9 cellular contexts compared by ENCODE assay signal in the genomic region with DNA sequence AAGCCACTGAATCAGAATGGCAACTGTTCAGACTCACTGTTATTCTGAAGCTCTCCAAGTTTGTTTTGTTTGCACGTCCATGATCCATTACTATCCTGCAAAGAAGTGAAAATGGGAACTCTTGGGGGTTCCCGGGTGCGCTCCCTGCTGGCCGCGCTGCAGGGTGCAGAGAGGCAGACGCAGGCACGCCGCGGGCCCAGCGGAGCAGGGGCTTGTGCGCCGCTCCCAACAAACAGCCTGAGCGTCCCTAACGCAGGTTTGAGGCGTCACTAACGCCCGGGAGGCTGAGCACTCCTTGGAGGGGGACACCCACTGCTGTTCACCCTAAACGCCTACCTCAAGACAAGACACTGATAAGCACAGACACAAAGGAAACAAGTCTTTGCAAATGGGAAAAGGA. TPM values are rescaled to one million over a fixed set of nuclear protein-coding genes. Genes with fewer than 3 reads are reported as not detected.
DNase-seq lines count a peak whose midpoint lies in the region; ATAC-seq and TF ChIP-seq lines count a peak whose summit lies in the region.
"Had no signal": no experiment of that assay in that cellular context is flagged by ENCODE, and none has a peak within 500 bp of the region (broad histone marks: within the 10 kb centered on the region; RNA-seq: fewer than 3 reads in every experiment).

No MANE protein-coding gene starts in this region.

- H3K9me3 Mint-ChIP-seq in endodermal cell = no peaks in the 10 kb centered on the region

- intact Hi-C loops in ovary (cut with DNase I) = loop anchor here in 1 of 4 donors (10.0 kb wide), 1 partner anchor 319 kb away; no protein-coding TSS in a partner anchor

- no peak overlapping the region for H3K27ac ChIP-seq in C4-2B
- no peak overlapping the region for H3K27ac ChIP-seq in endodermal cell (ENCODE audit: low read depth, low read length)
- H3K27ac ChIP-seq in ovary = no peak overlapping the region

- no peaks in the 10 kb centered on the region for H3K36me3 Mint-ChIP-seq in endodermal cell (ENCODE audit: low read depth)

- ATAC-seq in HG02610 (IDR thresholded peaks at IDR 0.05; ENCODE audit: unreplicated experiment) = peak; percentile 66

- peak overlapping the region; percentile 7 for H3K4me3 Mint-ChIP-seq in endodermal cell

- peaks cover 12% of the 10 kb centered on the region for H3K4me1 Mint-ChIP-seq in endodermal cell

- H3K27ac Mint-ChIP-seq in endodermal cell = no peak overlapping the region

- TF ChIP-seq POLR2A in ovary (IDR thresholded peaks at IDR 0.05) = no peak

- no peaks in the 10 kb centered on the region for H3K27me3 ChIP-seq in endodermal cell (ENCODE audit: control insufficient read depth, insufficient read depth, low read length, poor library complexity, severe bottlenecking)
- H3K27me3 ChIP-seq in ovary = no peaks in the 10 kb centered on the region

- H3K9ac ChIP-seq in endodermal cell (ENCODE audit: extremely low read depth, low read length, poor library complexity, severe bottlenecking) = no peak overlapping the region

- H3K36me3 ChIP-seq in endodermal cell (ENCODE audit: control insufficient read depth, insufficient read depth, low read length) = no peaks in the 10 kb centered on the region
- H3K36me3 ChIP-seq in ovary = no peaks in the 10 kb centered on the region

- 51 to 80% methylated on average over 1 to 18 of the region's 18 CpGs for WGBS in endodermal cell (ENCODE audit: insufficient coverage in 1 of 2, insufficient read length in 1 of 2), 2 experiments
- WGBS in ovary, 3 donors = 5 to 25% (median 12%) methylated on average over 18 of the region's 18 CpGs

- H3K4me1 ChIP-seq in endodermal cell (ENCODE audit: control insufficient read depth, insufficient read depth, low read length) (no peaks in the 10 kb centered on the region), ovary (ENCODE audit: insufficient read depth) (no peaks in the 10 kb centered on the region)

- H3K9me3 ChIP-seq in endodermal cell (ENCODE audit: control insufficient read depth, low read length) (no peaks in the 10 kb centered on the region), ovary (no peaks in the 10 kb centered on the region)

- DNase-seq in endodermal cell = peak; percentile 79
- peak; percentile 45 to 73 for DNase-seq in lung microvascular endothelial cell (ENCODE audit: low read depth in 2 of 2)
- no peak for DNase-seq in ovary
- no peak for DNase-seq in NCI-H526 (lab: John Stamatoyannopoulos, UW)
- DNase-seq in Ammon's horn (ENCODE audit: low spot score) = no peak
- DNase-seq in putamen (ENCODE audit: low spot score) = no peak
- DNase-seq: DMS79 had no signal

- H3K27me3 Mint-ChIP-seq in endodermal cell (ENCODE audit: insufficient read depth) = peaks cover 64% of the 10 kb centered on the region

- TF ChIP-seq CTCF in C4-2B (conservative IDR thresholded peaks at IDR 0.05) (peak; percentile 11; the same call in 1 of the 2 replicates), endodermal cell (conservative IDR thresholded peaks at IDR 0.05) (peak; percentile 82), ovary (IDR thresholded peaks at IDR 0.05) (peak in 1 of 3 donors; percentile 21)

- TF ChIP-seq EP300 in ovary (IDR thresholded peaks at IDR 0.05) = no peak

- no peak overlapping the region for H3K4me3 ChIP-seq in endodermal cell (ENCODE audit: low read length)
- no peak overlapping the region for H3K4me3 ChIP-seq in ovary

RNA-seq across cellular contexts. Expression of gene PIEZO2, which starts 14.3 kb away (rescaled TPM):
- total RNA-seq in endodermal cell (10 to 100 TPM in 1 of 2 donors, 1 to 10 TPM in 1; 7.3 to 12.1 TPM), lung microvascular endothelial cell (169 and 256 TPM in 2 replicates), ovary (1 to 10 TPM; 2.4 to 8.5 (median 3.2) TPM)
- 8.3 TPM for polyA plus RNA-seq in endodermal cell (2013, experiment 1 of 2)
- polyA plus RNA-seq in endodermal cell (2013, experiment 2 of 2) = 7.5 TPM
- polyA plus RNA-seq in ovary = 1 to 10 TPM; 2.0 to 7.8 TPM

Comparison
In these comparisons a context has a peak if more than half of its experiments do, and no peak if none do; other contexts are left out.
1. DNase-seq: peak in endodermal cell (single experiment) and lung microvascular endothelial cell (2 of 2); none in ovary (0 of 5), NCI-H526 (0 of 2), Ammon's horn (single experiment) and putamen (single experiment).
2. RNA of gene PIEZO2, which starts 14.3 kb away (total RNA-seq): 169 to 256 TPM in lung microvascular endothelial cell; 7.3 to 12.1 TPM in endodermal cell and 2.4 to 8.5 TPM in ovary; every median in the first group is over 10 times any median in the second.